ENCODE assay signal across 21 cellular contexts in the genomic region with DNA sequence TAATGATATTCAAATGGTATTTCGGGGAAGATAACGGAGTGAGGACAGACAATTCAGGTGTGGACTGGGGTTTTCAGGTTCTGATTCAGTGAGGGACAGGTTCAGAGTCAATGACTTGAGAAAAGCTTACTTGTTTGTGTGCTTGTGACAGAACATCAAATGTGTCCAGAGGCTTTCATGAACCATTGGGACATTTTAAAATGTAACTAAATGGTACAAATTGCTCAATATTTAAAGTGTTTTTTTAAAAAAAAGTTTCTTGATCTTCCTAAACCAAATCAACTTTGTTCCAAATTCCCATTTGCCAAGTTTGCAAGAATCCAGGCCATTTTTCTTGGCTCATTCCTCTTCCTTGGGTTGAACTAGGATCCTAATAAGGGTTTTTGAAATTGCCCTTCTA.
"Had no signal": no experiment of that assay in that cellular context is flagged by ENCODE, and none has a peak within 500 bp of the region (broad histone marks: within the 10 kb centered on the region; RNA-seq: fewer than 3 reads in every experiment).

No MANE protein-coding gene starts in this region.

- DNase-seq: activated B cell treated with CpG ODN at 0.5 μM for 24 hours; activated CD4-positive, alpha-beta T cell treated with anti-CD3 and anti-CD28 coated beads for 1 hour; activated CD4-positive, alpha-beta T cell treated with anti-CD3 and anti-CD28 coated beads, Interleukin-2, amount 10 ng/mL, durations not matched to agents 24 days and 14 days; activated CD4-positive, alpha-beta T cell treated with anti-CD3 and anti-CD28 coated beads, Interleukin-2, amount 50 U/mL, for 48 hours; activated effector memory CD4-positive, alpha-beta T cell treated with anti-CD3 and anti-CD28 coated beads, Interleukin-2, amount 50 U/mL, for 16 hours; activated naive CD4-positive, alpha-beta T cell treated with Interleukin-2 at 50 U/mL for 16 hours; activated naive CD8-positive, alpha-beta T cell treated with anti-CD3 and anti-CD28 coated beads, Interleukin-2, amount 50 U/mL, for 24 hours; activated T-cell treated with anti-CD3 and anti-CD28 coated beads, Interleukin-2, amount 50 U/mL, for 4 hours; amygdala; Kasumi-1; NCI-H1105 treated with DMSO at 0.1 percent for 48 hours; NCI-H1436 treated with DMSO at 0.1 percent for 48 hours; NCI-H187; NCI-H2081; NCI-H510A treated with DMSO at 0.1 percent for 48 hours; SIG-M5; T-helper 17 cell; T-helper 9 cell had no signal

- H3K36me3 ChIP-seq: cardiac muscle cell had no signal

- H3K4me3 ChIP-seq: cardiac muscle cell, K562 had no signal

- ATAC-seq: activated naive CD4-positive, alpha-beta T cell treated with anti-CD3 and anti-CD28 coated beads, Interleukin-2, amount 50 U/mL, for 72 hours; activated naive CD8-positive, alpha-beta T cell treated with anti-CD3 and anti-CD28 coated beads, Interleukin-2, amount 50 U/mL, for 24 hours; activated T-cell treated with anti-CD3 and anti-CD28 coated beads, Interleukin-2, amount 50 U/mL, for 4 hours; K562; T-helper 17 cell had no signal

- H3K27ac ChIP-seq: cardiac muscle cell had no signal
